7 cellular contexts compared by ENCODE assay signal in the genomic region with DNA sequence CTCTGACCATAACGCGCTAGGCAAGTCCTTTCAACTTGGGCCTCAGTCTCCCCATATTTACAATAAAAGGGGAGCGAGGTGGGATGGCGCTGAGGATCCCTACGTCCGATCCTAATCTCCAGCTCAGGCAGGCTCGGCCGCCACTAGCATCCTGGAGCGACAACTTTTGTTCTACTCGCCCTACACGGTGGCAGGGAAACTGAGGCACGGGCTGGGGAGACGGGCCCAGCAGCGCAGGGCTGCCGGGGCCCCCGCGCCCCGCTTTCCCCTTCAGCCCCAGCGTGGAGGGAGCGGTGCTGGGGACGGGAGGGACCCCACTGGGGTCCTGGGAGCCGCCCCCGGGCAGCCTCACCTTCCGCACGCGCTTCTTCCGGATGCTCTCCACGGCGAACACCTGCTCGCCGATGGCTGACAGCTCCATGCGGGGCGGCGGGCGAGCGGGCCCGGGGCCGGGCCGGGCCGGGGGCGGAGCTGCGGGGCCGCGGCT. TPM values are rescaled to one million over a fixed set of nuclear protein-coding genes. Genes with fewer than 3 reads are reported as not detected.
DNase-seq lines count a peak whose midpoint lies in the region; ATAC-seq, FAIRE-seq and TF ChIP-seq lines count a peak whose summit lies in the region.

No MANE protein-coding gene starts in this region.

- H3K36me3 ChIP-seq in keratinocyte (ENCODE audit: control insufficient read depth in 2 of 2, extremely low read depth in 1 of 2, insufficient read depth in 2 of 2, low read length in 2 of 2): peaks cover 0 to 3% of the 10 kb centered on the region in 2 experiments

- peak overlapping the region; percentile 37 for H3K9ac ChIP-seq in keratinocyte (ENCODE audit: control insufficient read depth, extremely low read depth, insufficient read depth, low read length)

- peak overlapping the region; percentile 67 for H3K4me2 ChIP-seq in keratinocyte (ENCODE audit: control insufficient read depth, extremely low read depth, insufficient read depth, low read depth, low read length)

- peaks cover 41% of the 10 kb centered on the region for H3K4me1 Mint-ChIP-seq in activated naive CD8-positive, alpha-beta T cell (ENCODE audit: low read depth)

- no peak overlapping the region for H3K27ac ChIP-seq in keratinocyte (ENCODE audit: control insufficient read depth, insufficient read depth, low read length)

- peak overlapping the region; percentile 73 for H3K4me3 Mint-ChIP-seq in activated naive CD8-positive, alpha-beta T cell

- peaks cover 2% of the 10 kb centered on the region for H3K4me1 ChIP-seq in keratinocyte (ENCODE audit: control insufficient read depth, extremely low read depth, insufficient read depth, low read length)

- H2AFZ ChIP-seq in keratinocyte (ENCODE audit: control insufficient read depth, low read length): peak overlapping the region; percentile 20

- no peaks in the 10 kb centered on the region for H4K20me1 ChIP-seq in keratinocyte (ENCODE audit: control insufficient read depth, extremely low read depth, insufficient read depth, low read length)

- DNase-seq in keratinocyte (ENCODE audit: low read depth, low spot score) (no peak), superior temporal gyrus (ENCODE audit: extremely low spot score) (peak; percentile 10), HuH-7 (ENCODE audit: low spot score) (no peak), COR-L47 (lab: John Stamatoyannopoulos, UW) (no peak)
- DNase-seq in activated CD4-positive, alpha-beta T cell treated with anti-CD3 and anti-CD28 coated beads for 1 hour: no peak

- peak overlapping the region; percentile 33 to 44 (median 39) for H3K4me3 ChIP-seq in keratinocyte (ENCODE audit: control insufficient read depth in 2 of 3, extremely low read depth in 1 of 3, insufficient read depth in 2 of 3, low read depth in 1 of 3, low read length in 3 of 3)

- H3K27me3 Mint-ChIP-seq in activated naive CD8-positive, alpha-beta T cell: no peaks in the 10 kb centered on the region

- no peaks in the 10 kb centered on the region for H3K9me3 Mint-ChIP-seq in activated naive CD8-positive, alpha-beta T cell (ENCODE audit: low read depth)

- H3K9me1 ChIP-seq in keratinocyte (ENCODE audit: control insufficient read depth, extremely low read depth, insufficient read depth, low read length): no peaks in the 10 kb centered on the region

- ATAC-seq in HG03378 (IDR thresholded peaks at IDR 0.05; ENCODE audit: unreplicated experiment): peak; percentile 2

- H3K27ac Mint-ChIP-seq in activated naive CD8-positive, alpha-beta T cell: no peak overlapping the region

- FAIRE-seq in keratinocyte (lab: Jason Lieb, UNC): no peak

- no peak for TF ChIP-seq CTCF in keratinocyte (optimal IDR thresholded peaks at IDR 0.05 in 1 of 3, IDR thresholded peaks at IDR 0.05 in 1 of 3, conservative IDR thresholded peaks at IDR 0.05 in 1 of 3; ENCODE audit: extremely low read depth in 1 of 3, insufficient read depth in 2 of 3, low read length in 3 of 3)

- dilution Hi-C loops in keratinocyte (cut with MboI; ENCODE audit: extremely low pct_ligation_motif_present, low sequenced_read_pairs): no loop called here

- H3K27me3 ChIP-seq in keratinocyte (ENCODE audit: control insufficient read depth, extremely low read depth, insufficient read depth, low read length): peaks cover 25% of the 10 kb centered on the region

- no peaks in the 10 kb centered on the region for H3K9me3 ChIP-seq in keratinocyte (ENCODE audit: control insufficient read depth, low read depth, low read length)

- no peaks in the 10 kb centered on the region for H3K36me3 Mint-ChIP-seq in activated naive CD8-positive, alpha-beta T cell

- H3K79me2 ChIP-seq in keratinocyte (ENCODE audit: control insufficient read depth, insufficient read depth, low read length): no peaks in the 10 kb centered on the region

RNA-seq across cellular contexts. Expression of a gene that starts 0.4 kb away (rescaled TPM):
- 1.2 to 1.6 TPM (median 1.3 TPM) in 3 replicates for polyA plus RNA-seq in keratinocyte
- polyA plus RNA-seq in keratinocyte (2011; ENCODE audit: low read depth): 2.0 TPM
- 0.55 and 1.0 TPM in 2 replicates for polyA plus RNA-seq in keratinocyte (2011; cell fraction: cytosol; rRNA removed)
- 3.5 and 4.3 TPM in 2 replicates for polyA plus RNA-seq in keratinocyte (2011; cell fraction: nucleus; rRNA removed)
- polyA plus RNA-seq in keratinocyte (2012; ENCODE audit: low replicate concordance): 1.2 and 2.4 TPM in 2 replicates
- 1.0 to 2.1 TPM (median 1.3 TPM) in 3 replicates for polyA minus RNA-seq in keratinocyte
- 3.3 TPM for polyA minus RNA-seq in keratinocyte (2011; cell fraction: cytosol; rRNA and poly(A)+ RNA removed)
- polyA minus RNA-seq in keratinocyte (2011; cell fraction: nucleus; rRNA and poly(A)+ RNA removed): 1.3 and 2.2 TPM in 2 replicates

RNA-seq across cellular contexts. Expression of a gene that starts 55.0 kb away (rescaled TPM):
- polyA plus RNA-seq in keratinocyte: 0.14 to 0.51 TPM (median 0.41 TPM) in 3 replicates
- not detected for polyA plus RNA-seq in keratinocyte (2011; ENCODE audit: low read depth)
- polyA plus RNA-seq in keratinocyte (2011; cell fraction: cytosol; rRNA removed): 0.12 and 0.41 TPM in 2 replicates
- 0.20 and 0.45 TPM in 2 replicates for polyA plus RNA-seq in keratinocyte (2011; cell fraction: nucleus; rRNA removed)
- polyA plus RNA-seq in keratinocyte (2012; ENCODE audit: low replicate concordance): 0.16 and 0.41 TPM in 2 replicates
- polyA minus RNA-seq in keratinocyte: 0.63 to 0.90 TPM in 2 of 3 replicates, not detected in the other
- not detected for polyA minus RNA-seq in keratinocyte (2011; cell fraction: cytosol; rRNA and poly(A)+ RNA removed)
- not detected in 2 replicates for polyA minus RNA-seq in keratinocyte (2011; cell fraction: nucleus; rRNA and poly(A)+ RNA removed)
